Comparison of ENCODE assay signal across 15 cellular contexts in the genomic region with DNA sequence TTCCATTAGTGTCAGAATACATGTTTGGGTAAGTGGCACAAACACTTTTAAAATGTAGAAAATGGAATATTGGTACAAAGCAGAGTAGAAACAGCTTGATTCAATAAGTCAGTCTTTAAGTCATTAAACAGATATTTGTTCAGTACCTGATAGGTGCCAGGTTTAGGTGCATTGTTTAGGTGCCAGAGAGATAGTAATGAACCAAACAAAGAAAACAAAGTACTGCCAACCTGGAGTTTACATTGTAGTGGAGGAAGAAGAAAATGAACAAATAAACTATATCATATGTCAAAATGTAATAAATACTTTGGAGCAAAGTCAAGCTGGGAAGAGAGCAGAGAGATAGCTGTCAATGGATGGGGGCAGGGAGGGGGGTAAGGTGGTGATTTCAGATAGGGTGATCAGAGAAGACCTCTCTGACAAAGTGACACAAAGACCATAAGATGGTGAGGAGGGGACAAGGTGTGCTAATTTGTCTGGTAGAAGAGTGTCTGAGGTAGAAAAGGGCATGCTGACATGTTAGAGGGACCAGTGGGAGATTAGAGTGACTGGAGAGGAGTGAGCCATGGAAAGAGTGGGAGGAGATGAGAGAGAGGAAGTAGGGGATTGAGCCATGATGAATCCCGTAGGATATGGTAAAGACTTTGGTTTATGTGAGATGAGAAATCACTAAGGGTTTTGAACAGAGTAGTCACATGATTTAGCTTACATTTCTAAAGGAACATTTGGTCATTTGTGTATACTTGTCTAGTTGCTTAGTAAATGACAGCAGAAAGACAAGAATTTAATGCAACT.
DNase-seq lines count a peak whose midpoint lies in the region; ATAC-seq, FAIRE-seq and TF ChIP-seq lines count a peak whose summit lies in the region.
"Had no signal": no experiment of that assay in that cellular context is flagged by ENCODE, and none has a peak within 500 bp of the region (broad histone marks: within the 10 kb centered on the region; RNA-seq: fewer than 3 reads in every experiment).

No MANE protein-coding gene starts in this region.

- H3K4me1 ChIP-seq in upper lobe of right lung, result no peaks in the 10 kb centered on the region

- H3K4me3 ChIP-seq in bronchial epithelial cell (ENCODE audit: low read depth, low read length) (no peak overlapping the region), upper lobe of right lung (no peak overlapping the region)
- H3K4me3 ChIP-seq: GM23338 had no signal

- no peak overlapping the region for H3K4me3 Mint-ChIP-seq in endothelial cell (ENCODE audit: unreplicated experiment)
- H3K4me3 Mint-ChIP-seq: CD14-positive monocyte, GM23338 had no signal

- no peak for DNase-seq in GM12891 (ENCODE audit: insufficient read length, low spot score)
- DNase-seq in HT1080 (ENCODE audit: low read depth), result peak; percentile 40
- DNase-seq in bronchial epithelial cell (ENCODE audit: low read depth), result peak; percentile 12
- no peak for DNase-seq in upper lobe of right lung
- DNase-seq in endothelial cell (ENCODE audit: low spot score), result no peak
- DNase-seq: COR-L47, EL, Kasumi-1, NCI-H187 treated with DMSO at 0.1 percent for 48 hours, Right ventricle myocardium superior, SK-N-SH had no signal

- no peak for TF ChIP-seq POLR2A in GM12891 (IDR thresholded peaks at IDR 0.05; ENCODE audit: low read depth, low read length)

- H3K36me3 ChIP-seq in bronchial epithelial cell (ENCODE audit: control insufficient read depth, insufficient read depth, low read length) (no peaks in the 10 kb centered on the region), upper lobe of right lung (no peaks in the 10 kb centered on the region)

- H3K27me3 Mint-ChIP-seq in endothelial cell (ENCODE audit: unreplicated experiment), result no peaks in the 10 kb centered on the region

- no peak overlapping the region for H3K27ac ChIP-seq in upper lobe of right lung

- TF ChIP-seq CTCF in bronchial epithelial cell (IDR thresholded peaks at IDR 0.05; ENCODE audit: insufficient read depth, low read length, severe bottlenecking), result no peak
- no peak for TF ChIP-seq CTCF in upper lobe of right lung (IDR thresholded peaks at IDR 0.05)
- TF ChIP-seq CTCF in endothelial cell (IDR thresholded peaks at IDR 0.05; ENCODE audit: unreplicated experiment), result no peak

- no peaks in the 10 kb centered on the region for H3K9me3 ChIP-seq in upper lobe of right lung
- H3K9me3 ChIP-seq: SK-N-SH had no signal

- peak; percentile 49 for ATAC-seq in upper lobe of right lung
- no peak for ATAC-seq in SK-N-SH treated with all-trans-retinoic acid at 6 μM for 48 hours
- ATAC-seq in HG03039 (IDR thresholded peaks at IDR 0.05; ENCODE audit: unreplicated experiment), result no peak
- ATAC-seq: GM23338 had no signal

- no peak overlapping the region for H3K27ac Mint-ChIP-seq in endothelial cell (ENCODE audit: unreplicated experiment)
- H3K27ac Mint-ChIP-seq: CD14-positive monocyte, GM23338 had no signal

- no peaks in the 10 kb centered on the region for H3K9me3 Mint-ChIP-seq in endothelial cell (ENCODE audit: unreplicated experiment)

- FAIRE-seq in GM12891 (lab: Jason Lieb, UNC), result peak; percentile 26
- FAIRE-seq in bronchial epithelial cell (lab: Jason Lieb, UNC), result peak; percentile 32

- H3K4me1 Mint-ChIP-seq in endothelial cell (ENCODE audit: unreplicated experiment), result no peaks in the 10 kb centered on the region

- no peaks in the 10 kb centered on the region for H3K27me3 ChIP-seq in bronchial epithelial cell (ENCODE audit: control insufficient read depth, insufficient read depth, low read length)
- H3K27me3 ChIP-seq in upper lobe of right lung, result no peaks in the 10 kb centered on the region

- no peaks in the 10 kb centered on the region for H3K36me3 Mint-ChIP-seq in endothelial cell (ENCODE audit: low read depth, unreplicated experiment)

- intact Hi-C loops in upper lobe of right lung (cut with DNase I), result no loop called here

TF ChIP-seq in GM12891, 5 proteins besides CTCF, POLR2A, EP300 and RAD21:
- TF ChIP-seq SPI1 (IDR thresholded peaks at IDR 0.05; ENCODE audit: low read depth, low read length) (no peak), TAF1 (IDR thresholded peaks at IDR 0.05; ENCODE audit: low read depth, low read length) (no peak), PAX5 (IDR thresholded peaks at IDR 0.05; ENCODE audit: insufficient read depth, low read length, severe bottlenecking) (no peak), POU2F2 (IDR thresholded peaks at IDR 0.05; ENCODE audit: low read depth, low read length) (no peak), POLR2AphosphoS5 (IDR thresholded peaks at IDR 0.05; ENCODE audit: low read depth, low read length) (no peak)

TF ChIP-seq in SK-N-SH treated with all-trans-retinoic acid at 6 μM for 48 hours, 23 proteins besides CTCF, POLR2A, EP300 and RAD21:
- TF ChIP-seq ZFP30 (CRISPR knock-in tag; IDR thresholded peaks at IDR 0.05) (no peak), ISL1 (CRISPR knock-in tag; IDR thresholded peaks at IDR 0.05) (no peak)
TF ChIP-seq in SK-N-SH treated with all-trans-retinoic acid at 6 μM for 48 hours: peak in this region for 0.

Comparison
In these comparisons a context has a peak if more than half of its experiments do, and no peak if none do; other contexts are left out.
1. DNase-seq: peak in HT1080 (single experiment) and bronchial epithelial cell (single experiment); none in GM12891 (single experiment), upper lobe of right lung (single experiment) and endothelial cell (single experiment).